1 cellular context compared by ENCODE assay signal in the genomic region with DNA sequence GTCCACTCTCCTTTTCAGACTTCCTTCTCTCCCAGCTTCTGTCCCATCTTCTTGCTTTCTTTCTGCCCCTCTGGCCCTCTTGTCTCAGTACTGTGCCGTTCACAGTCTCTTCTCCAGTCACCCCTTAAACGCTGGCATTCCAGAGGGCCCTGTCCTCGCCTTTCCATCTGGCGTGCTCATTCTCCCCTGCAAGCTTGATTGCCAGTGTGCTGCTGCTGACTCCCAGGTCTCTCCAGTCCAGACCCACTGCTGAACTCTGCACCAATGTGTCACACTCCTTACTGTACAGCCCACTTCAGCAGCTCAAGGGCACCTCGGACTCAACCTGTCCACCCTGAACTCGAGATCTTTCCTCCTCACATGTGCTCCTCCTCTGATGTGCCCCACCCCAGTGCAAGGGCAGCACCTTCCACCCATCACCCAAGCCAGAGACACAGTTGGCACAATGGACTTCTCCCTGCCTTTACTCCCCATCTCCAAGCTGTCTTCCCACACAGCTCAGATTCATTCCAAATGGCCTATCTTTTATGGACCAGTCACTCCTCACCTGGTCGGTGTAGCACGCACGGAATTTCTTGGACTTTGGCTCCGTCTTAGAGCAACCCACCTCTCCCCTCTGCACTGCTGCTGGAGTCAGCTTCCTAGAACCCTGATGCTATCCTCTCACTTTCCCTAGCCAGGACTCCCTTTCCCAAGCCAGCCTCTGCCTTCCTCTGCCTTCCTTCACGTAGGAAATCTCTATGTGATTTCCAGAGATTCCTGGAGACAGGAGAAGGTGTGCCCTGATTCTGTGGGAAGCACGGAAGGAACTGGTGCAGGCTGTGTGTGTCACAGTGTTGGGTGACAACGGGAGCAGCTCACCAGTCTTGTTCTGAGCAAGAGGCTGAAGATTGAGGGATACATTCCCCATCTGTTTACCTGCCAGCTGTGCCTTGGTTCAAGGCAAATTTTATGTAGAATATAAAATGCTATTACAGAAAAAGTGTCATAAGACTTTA.
TF ChIP-seq lines count a peak whose summit lies in the region.

No MANE protein-coding gene starts in this region.

TF ChIP-seq in WTC11, 78 proteins besides CTCF, POLR2A, EP300 and RAD21 (continued from another document):
- TF ChIP-seq, protein P1, sequence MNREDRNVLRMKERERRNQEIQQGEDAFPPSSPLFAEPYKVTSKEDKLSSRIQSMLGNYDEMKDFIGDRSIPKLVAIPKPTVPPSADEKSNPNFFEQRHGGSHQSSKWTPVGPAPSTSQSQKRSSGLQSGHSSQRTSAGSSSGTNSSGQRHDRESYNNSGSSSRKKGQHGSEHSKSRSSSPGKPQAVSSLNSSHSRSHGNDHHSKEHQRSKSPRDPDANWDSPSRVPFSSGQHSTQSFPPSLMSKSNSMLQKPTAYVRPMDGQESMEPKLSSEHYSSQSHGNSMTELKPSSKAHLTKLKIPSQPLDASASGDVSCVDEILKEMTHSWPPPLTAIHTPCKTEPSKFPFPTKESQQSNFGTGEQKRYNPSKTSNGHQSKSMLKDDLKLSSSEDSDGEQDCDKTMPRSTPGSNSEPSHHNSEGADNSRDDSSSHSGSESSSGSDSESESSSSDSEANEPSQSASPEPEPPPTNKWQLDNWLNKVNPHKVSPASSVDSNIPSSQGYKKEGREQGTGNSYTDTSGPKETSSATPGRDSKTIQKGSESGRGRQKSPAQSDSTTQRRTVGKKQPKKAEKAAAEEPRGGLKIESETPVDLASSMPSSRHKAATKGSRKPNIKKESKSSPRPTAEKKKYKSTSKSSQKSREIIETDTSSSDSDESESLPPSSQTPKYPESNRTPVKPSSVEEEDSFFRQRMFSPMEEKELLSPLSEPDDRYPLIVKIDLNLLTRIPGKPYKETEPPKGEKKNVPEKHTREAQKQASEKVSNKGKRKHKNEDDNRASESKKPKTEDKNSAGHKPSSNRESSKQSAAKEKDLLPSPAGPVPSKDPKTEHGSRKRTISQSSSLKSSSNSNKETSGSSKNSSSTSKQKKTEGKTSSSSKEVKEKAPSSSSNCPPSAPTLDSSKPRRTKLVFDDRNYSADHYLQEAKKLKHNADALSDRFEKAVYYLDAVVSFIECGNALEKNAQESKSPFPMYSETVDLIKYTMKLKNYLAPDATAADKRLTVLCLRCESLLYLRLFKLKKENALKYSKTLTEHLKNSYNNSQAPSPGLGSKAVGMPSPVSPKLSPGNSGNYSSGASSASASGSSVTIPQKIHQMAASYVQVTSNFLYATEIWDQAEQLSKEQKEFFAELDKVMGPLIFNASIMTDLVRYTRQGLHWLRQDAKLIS (CRISPR knock-in tag; IDR thresholded peaks at IDR 0.05; ENCODE audit: borderline replicate concordance): no peak
- no peak for TF ChIP-seq TP53 (CRISPR knock-in tag; IDR thresholded peaks at IDR 0.05)
- no peak for TF ChIP-seq SMAD4 (CRISPR knock-in tag; IDR thresholded peaks at IDR 0.05)
- no peak for TF ChIP-seq NR3C1 (CRISPR knock-in tag; conservative IDR thresholded peaks at IDR 0.05; ENCODE audit: low read depth)
- no peak for TF ChIP-seq ZNF416 (CRISPR knock-in tag; IDR thresholded peaks at IDR 0.05)
- TF ChIP-seq ZNF671 (CRISPR knock-in tag; IDR thresholded peaks at IDR 0.05): no peak
- no peak for TF ChIP-seq ZNF263 (CRISPR knock-in tag; IDR thresholded peaks at IDR 0.05; ENCODE audit: low read depth)
- TF ChIP-seq, protein P2, sequence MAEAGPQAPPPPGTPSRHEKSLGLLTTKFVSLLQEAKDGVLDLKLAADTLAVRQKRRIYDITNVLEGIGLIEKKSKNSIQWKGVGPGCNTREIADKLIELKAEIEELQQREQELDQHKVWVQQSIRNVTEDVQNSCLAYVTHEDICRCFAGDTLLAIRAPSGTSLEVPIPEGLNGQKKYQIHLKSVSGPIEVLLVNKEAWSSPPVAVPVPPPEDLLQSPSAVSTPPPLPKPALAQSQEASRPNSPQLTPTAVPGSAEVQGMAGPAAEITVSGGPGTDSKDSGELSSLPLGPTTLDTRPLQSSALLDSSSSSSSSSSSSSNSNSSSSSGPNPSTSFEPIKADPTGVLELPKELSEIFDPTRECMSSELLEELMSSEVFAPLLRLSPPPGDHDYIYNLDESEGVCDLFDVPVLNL (CRISPR knock-in tag; IDR thresholded peaks at IDR 0.05; ENCODE audit: borderline replicate concordance, low read depth): no peak
- no peak for TF ChIP-seq KAT7 (CRISPR knock-in tag; IDR thresholded peaks at IDR 0.05; ENCODE audit: borderline replicate concordance)
